ENCODE assay signal across 9 cellular contexts in the genomic region with DNA sequence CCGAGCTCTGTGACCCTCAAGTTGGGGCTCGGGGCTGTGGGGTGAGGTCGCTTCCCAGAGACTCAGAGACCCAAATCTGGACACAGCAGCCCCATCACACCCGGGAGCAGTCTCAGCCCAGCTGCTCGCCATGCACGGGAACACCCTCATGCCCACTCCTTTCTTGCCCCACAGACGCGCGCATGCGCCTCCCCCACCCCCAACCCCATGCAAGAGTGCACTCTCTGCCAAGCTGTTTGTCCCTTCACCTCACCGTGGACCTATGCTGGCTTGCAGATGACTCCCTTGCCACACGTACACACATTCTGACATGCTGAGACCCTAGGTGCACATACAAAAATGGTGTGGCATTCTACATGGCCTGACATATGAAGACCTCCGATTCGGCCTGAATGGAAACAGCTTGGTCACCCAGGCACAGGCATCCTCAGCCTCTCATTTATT. TPM values are rescaled to one million over a fixed set of nuclear protein-coding genes. Genes with fewer than 3 reads are reported as not detected.
DNase-seq lines count a peak whose midpoint lies in the region; ATAC-seq and TF ChIP-seq lines count a peak whose summit lies in the region.
"Had no signal": no experiment of that assay in that cellular context is flagged by ENCODE, and none has a peak within 500 bp of the region (broad histone marks: within the 10 kb centered on the region; RNA-seq: fewer than 3 reads in every experiment).

No MANE protein-coding gene starts in this region.

- H3K27ac ChIP-seq in colonic mucosa, result peak overlapping the region; percentile 57

- peak overlapping the region; percentile 84 to 100 (median 100) for H3K27ac Mint-ChIP-seq in naive thymus-derived CD8-positive, alpha-beta T cell
- H3K27ac Mint-ChIP-seq: progenitor cell of endocrine pancreas had no signal

- no peak for TF ChIP-seq CTCF in AG10803 (conservative IDR thresholded peaks at IDR 0.05; ENCODE audit: low read length)
- no peak for TF ChIP-seq CTCF in NB4 (IDR thresholded peaks at IDR 0.05; ENCODE audit: low read depth, low read length)
- TF ChIP-seq CTCF in colonic mucosa (IDR thresholded peaks at IDR 0.05), result no peak
- no peak for TF ChIP-seq CTCF in omental fat pad (IDR thresholded peaks at IDR 0.05)

- H3K9me3 ChIP-seq in colonic mucosa, result no peaks in the 10 kb centered on the region
- no peaks in the 10 kb centered on the region; the same call in 1 of the 2 replicates for H3K9me3 ChIP-seq in HAP-1

- H3K27me3 Mint-ChIP-seq in naive thymus-derived CD8-positive, alpha-beta T cell, result no peaks in the 10 kb centered on the region

- peak; percentile 23 to 34 for ATAC-seq in naive thymus-derived CD8-positive, alpha-beta T cell
- no peak for ATAC-seq in omental fat pad (ENCODE audit: low FRiP score)

- H3K36me3 Mint-ChIP-seq in naive thymus-derived CD8-positive, alpha-beta T cell, result peaks cover 0 to 4% (median 4%) of the 10 kb centered on the region in 3 donors

- in situ Hi-C loops in KBM-7 (cut with MboI; ENCODE audit: low pct_unique_long_range_greater_than_20kb, low sequenced_read_pairs), result no loop called here
- in situ Hi-C loops in HAP-1 (cut with MboI; ENCODE audit: low sequenced_read_pairs), result no loop called here

- peak overlapping the region; percentile 73 to 97 (median 90) for H3K4me3 Mint-ChIP-seq in naive thymus-derived CD8-positive, alpha-beta T cell

- TF ChIP-seq POLR2A in NB4 (IDR thresholded peaks at IDR 0.05; ENCODE audit: extremely low read depth, insufficient read length), result peak; percentile 16

- POLR2A ChIA-PET in naive thymus-derived CD8-positive, alpha-beta T cell (lab: Charles Lee), result interaction anchor here (0.5 to 7.7 kb wide), 25 partner anchors 8 to 1036 kb away, joined by 3 to 126 read pairs (median 4); a partner anchor contains a TSS

- intact Hi-C loops in colonic mucosa (cut with DNase I), result no loop called here

- peak; percentile 76 for DNase-seq in AG10803 (ENCODE audit: low read depth)
- DNase-seq in NB4 (ENCODE audit: low read depth), result peak; percentile 77
- no peak for DNase-seq in colonic mucosa
- peak in 9 of 10 donors; percentile 58 to 88 (median 71) for DNase-seq in naive thymus-derived CD8-positive, alpha-beta T cell
- DNase-seq in KBM-7, result no peak
- no peak for DNase-seq in SW480 (ENCODE audit: low spot score)
- DNase-seq in omental fat pad (ENCODE audit: low spot score), result no peak
- DNase-seq in HAP-1 (ENCODE audit: low spot score in 2 of 2), result no peak

- H3K4me1 Mint-ChIP-seq in naive thymus-derived CD8-positive, alpha-beta T cell, result peaks cover 33 to 70% (median 58%) of the 10 kb centered on the region in 4 donors

- no peak overlapping the region for H3K9ac ChIP-seq in colonic mucosa (ENCODE audit: low read depth in 2 of 2, low read length in 2 of 2)

- peaks cover 5% of the 10 kb centered on the region for H3K4me1 ChIP-seq in colonic mucosa
- peaks cover 4% of the 10 kb centered on the region for H3K4me1 ChIP-seq in HAP-1

- peak overlapping the region; percentile 93 for H3K4me3 ChIP-seq in AG10803 (ENCODE audit: low read length)
- H3K4me3 ChIP-seq in NB4 (ENCODE audit: low read depth, low read length), result peak overlapping the region; percentile 32
- H3K4me3 ChIP-seq in colonic mucosa, result no peak overlapping the region
- H3K4me3 ChIP-seq in HAP-1, result no peak overlapping the region

- peaks cover 0 to 6% (median 0%) of the 10 kb centered on the region in 9 donors for H3K9me3 Mint-ChIP-seq in naive thymus-derived CD8-positive, alpha-beta T cell

- no peaks in the 10 kb centered on the region for H3K36me3 ChIP-seq in colonic mucosa
- no peaks in the 10 kb centered on the region for H3K36me3 ChIP-seq in HAP-1 (replicated peaks)

- H3K27me3 ChIP-seq in colonic mucosa (no peaks in the 10 kb centered on the region), HAP-1 (ENCODE audit: low read depth) (no peaks in the 10 kb centered on the region)

RNA-seq across cellular contexts. Expression of a gene that starts 0.5 kb away (rescaled TPM):
- total RNA-seq in colonic mucosa (1 to 10 TPM; 4.9 to 8.8 TPM), omental fat pad (100 to 1,000 TPM in 1 of 4 donors, 10 to 100 TPM in 3; 43.2 to 107 (median 70.7) TPM)
- 10 to 100 TPM; 37.0 to 41.3 TPM for total RNA-seq in naive thymus-derived CD8-positive, alpha-beta T cell
- polyA plus RNA-seq in naive thymus-derived CD8-positive, alpha-beta T cell, result 100 to 1,000 TPM in 2 of 3 donors, 10 to 100 TPM in 1; 43.8 to 128 (median 114) TPM

RNA-seq across cellular contexts. Expression of a gene that starts 18.9 kb away (rescaled TPM):
- total RNA-seq in colonic mucosa (10 to 100 TPM; 11.6 to 20.0 TPM), omental fat pad (10 to 100 TPM in 1 of 4 donors, 1 to 10 TPM in 3; 2.9 to 34.6 (median 3.6) TPM)
- 1 to 10 TPM; 7.6 to 8.0 TPM for total RNA-seq in naive thymus-derived CD8-positive, alpha-beta T cell
- 1 to 10 TPM; 2.7 to 6.5 (median 3.7) TPM for polyA plus RNA-seq in naive thymus-derived CD8-positive, alpha-beta T cell

RNA-seq across cellular contexts. Expression of a gene that starts 25.6 kb away (rescaled TPM):
- total RNA-seq in colonic mucosa, result under 1 TPM; 0.37 to 0.47 TPM
- under 1 TPM in 1 of 2 experiments, not detected in 1; 0.13 TPM for total RNA-seq in naive thymus-derived CD8-positive, alpha-beta T cell
- not detected for polyA plus RNA-seq in naive thymus-derived CD8-positive, alpha-beta T cell
- total RNA-seq in omental fat pad, result 10 to 100 TPM in 1 of 4 donors, 1 to 10 TPM in 2, not detected in 1; 1.6 to 14.8 (median 9.1) TPM

RNA-seq across cellular contexts. Expression of a gene that starts 27.6 kb away (rescaled TPM):
- total RNA-seq in colonic mucosa, result 10 to 100 TPM; 31.1 to 64.6 TPM
- 10 to 100 TPM; 47.6 to 48.8 TPM for total RNA-seq in naive thymus-derived CD8-positive, alpha-beta T cell
- 10 to 100 TPM; 61.7 to 65.8 (median 63.6) TPM for polyA plus RNA-seq in naive thymus-derived CD8-positive, alpha-beta T cell
- 10 to 100 TPM; 36.7 to 59.2 (median 42.0) TPM for total RNA-seq in omental fat pad

RNA-seq across cellular contexts. Expression of a gene that starts 28.4 kb away (rescaled TPM):
- total RNA-seq in colonic mucosa (100 to 1,000 TPM in 1 of 2 donors, 10 to 100 TPM in 1; 87.4 to 159 TPM), omental fat pad (100 to 1,000 TPM in 1 of 4 donors, 10 to 100 TPM in 3; 57.1 to 116 (median 63.4) TPM)
- 10 to 100 TPM; 26.9 to 36.8 TPM for total RNA-seq in naive thymus-derived CD8-positive, alpha-beta T cell
- 10 to 100 TPM; 49.1 to 59.9 (median 53.9) TPM for polyA plus RNA-seq in naive thymus-derived CD8-positive, alpha-beta T cell

Comparison
In these comparisons a context has a peak if more than half of its experiments do, and no peak if none do; other contexts are left out.
1. DNase-seq: peak in AG10803 (single experiment), NB4 (single experiment) and naive thymus-derived CD8-positive, alpha-beta T cell (9 of 10); none in colonic mucosa (single experiment), KBM-7 (single experiment), SW480 (single experiment), omental fat pad (single experiment) and HAP-1 (0 of 2).
2. H3K4me3 ChIP-seq: peak in AG10803 (single experiment) and NB4 (single experiment); none in colonic mucosa (single experiment) and HAP-1 (single experiment).